ENCODE assay signal across 8 cellular contexts in genomic region chr1:33346921-33347649, GRCh38. TPM values are rescaled to one million over a fixed set of nuclear protein-coding genes. Genes with fewer than 3 reads are reported as not detected.
DNase-seq lines count a peak whose midpoint lies in the region; ATAC-seq and TF ChIP-seq lines count a peak whose summit lies in the region.

No MANE protein-coding gene starts in this region.

- no peak for TF ChIP-seq POLR2A in ovary (IDR thresholded peaks at IDR 0.05)

- ATAC-seq in HG02973 (IDR thresholded peaks at IDR 0.05; ENCODE audit: unreplicated experiment) (no peak), GM21723 (IDR thresholded peaks at IDR 0.05; ENCODE audit: unreplicated experiment) (no peak)

- H3K36me3 ChIP-seq in ovary, result no peaks in the 10 kb centered on the region

- H3K27me3 ChIP-seq in ovary, result no peaks in the 10 kb centered on the region

- H3K9me3 ChIP-seq in ovary, result no peaks in the 10 kb centered on the region

- intact Hi-C loops in ovary (cut with DNase I), result no loop called here

- H3K4me3 ChIP-seq in HFF-Myc (replicated peaks; ENCODE audit: low read depth, low read length) (peak overlapping the region; percentile 69), fibroblast of villous mesenchyme (ENCODE audit: low read depth, low read length) (peak overlapping the region; percentile 85), ovary (peak overlapping the region; percentile 87)

- no peak for TF ChIP-seq CTCF in HFF-Myc (IDR thresholded peaks at IDR 0.05; ENCODE audit: low read depth, low read length, missing control alignments)
- no peak for TF ChIP-seq CTCF in VCaP (conservative IDR thresholded peaks at IDR 0.05)
- TF ChIP-seq CTCF in fibroblast of villous mesenchyme (IDR thresholded peaks at IDR 0.05; ENCODE audit: insufficient read depth, low read depth, low read length), result no peak
- TF ChIP-seq CTCF in ovary (IDR thresholded peaks at IDR 0.05), result no peak

- WGBS in ovary, 3 donors, result 18 to 29% (median 28%) methylated on average over 2 of the region's 2 CpGs

- peaks cover 30% of the 10 kb centered on the region for H3K4me1 ChIP-seq in ovary (ENCODE audit: insufficient read depth)

- DNase-seq in 8988T, result peak; percentile 61
- DNase-seq in HFF-Myc (ENCODE audit: extremely low read depth, low read depth), result peak; percentile 95
- DNase-seq in fibroblast of villous mesenchyme (ENCODE audit: low read depth), result peak; percentile 97
- peak in 1 of 5 donors; percentile 58 for DNase-seq in ovary
- DNase-seq in NCI-H2227 (lab: John Stamatoyannopoulos, UW; ENCODE audit: unreplicated experiment), result no peak

- TF ChIP-seq EP300 in ovary (IDR thresholded peaks at IDR 0.05), result no peak

- H3K27ac ChIP-seq in VCaP (peak overlapping the region; percentile 94), ovary (peak overlapping the region; percentile 38 to 51)

RNA-seq across cellular contexts. Expression of gene A3GALT2, which starts 26.2 kb away (rescaled TPM):
- total RNA-seq in fibroblast of villous mesenchyme (not detected in 2 replicates), ovary (not detected)
- not detected for polyA plus RNA-seq in ovary
